ENCODE assay signal across 8 cellular contexts in genomic region chr9:89999534-90000370, GRCh38.
DNase-seq lines count a peak whose midpoint lies in the region; ATAC-seq, FAIRE-seq and TF ChIP-seq lines count a peak whose summit lies in the region.

No MANE protein-coding gene starts in this region.

- H3K4me3 ChIP-seq in coronary artery (peak overlapping the region; percentile 63), muscle layer of colon (ENCODE audit: low read depth in 1 of 2, low read length in 2 of 2) (peak overlapping the region in 1 of 2 donors; percentile 36)

- H3K4me1 ChIP-seq in muscle layer of colon (ENCODE audit: insufficient read depth, low read length): peaks cover 60% of the 10 kb centered on the region

- no peaks in the 10 kb centered on the region for H3K9me3 Mint-ChIP-seq in activated CD4-positive, alpha-beta T cell treated with anti-CD3 and anti-CD28 coated beads, Interleukin-2, amount 10 ng/mL, durations not matched to agents 24 days and 14 days

- H3K36me3 Mint-ChIP-seq in activated CD4-positive, alpha-beta T cell treated with anti-CD3 and anti-CD28 coated beads, Interleukin-2, amount 10 ng/mL, durations not matched to agents 24 days and 14 days (ENCODE audit: low read depth): no peaks in the 10 kb centered on the region

- intact Hi-C loops in activated CD4-positive, alpha-beta T cell treated with anti-CD3 and anti-CD28 coated beads, Interleukin-2, amount 10 ng/mL, durations not matched to agents 24 days and 14 days (cut with micrococcal nuclease): loop anchor here (1.0 to 5.0 kb wide), 2 partner anchors 13 to 103 kb away; no protein-coding TSS in a partner anchor

- no peaks in the 10 kb centered on the region for H3K36me3 ChIP-seq in muscle layer of colon (ENCODE audit: insufficient read depth, low read length)

- H3K9me3 ChIP-seq in muscle layer of colon (ENCODE audit: low read length): no peaks in the 10 kb centered on the region

- FAIRE-seq in GM12891 (lab: Jason Lieb, UNC): peak; percentile 92

- H3K27me3 Mint-ChIP-seq in activated CD4-positive, alpha-beta T cell treated with anti-CD3 and anti-CD28 coated beads, Interleukin-2, amount 10 ng/mL, durations not matched to agents 24 days and 14 days: no peaks in the 10 kb centered on the region

- no peak for TF ChIP-seq CTCF in coronary artery (IDR thresholded peaks at IDR 0.05)

- peak overlapping the region; percentile 6 for H3K9ac ChIP-seq in muscle layer of colon (ENCODE audit: low read length)

- TF ChIP-seq POLR2A in GM12891 (IDR thresholded peaks at IDR 0.05; ENCODE audit: low read depth, low read length): 0 out of 2 replicates have a peak, but pooled peaks have one; percentile 18

- peak overlapping the region; percentile 76 for H3K4me3 Mint-ChIP-seq in activated CD4-positive, alpha-beta T cell treated with anti-CD3 and anti-CD28 coated beads, Interleukin-2, amount 10 ng/mL, durations not matched to agents 24 days and 14 days

- H3K27me3 ChIP-seq in muscle layer of colon (ENCODE audit: control insufficient read depth in 1 of 2, insufficient read depth in 2 of 2, low read length in 2 of 2): no peaks in the 10 kb centered on the region

- DNase-seq in GM12891 (ENCODE audit: insufficient read length, low spot score) (peak; percentile 68), NCI-H1417 treated with DMSO at 0.1 percent for 48 hours (lab: John Stamatoyannopoulos, UW) (peak; percentile 75), coronary artery (ENCODE audit: low spot score) (peak; percentile 87), AML-193 (lab: John Stamatoyannopoulos, UW) (no peak)
- peak; percentile 92 for DNase-seq in activated CD4-positive, alpha-beta T cell treated with anti-CD3 and anti-CD28 coated beads, Interleukin-2, amount 10 ng/mL, durations not matched to agents 24 days and 14 days
- DNase-seq in stimulated activated naive CD4-positive, alpha-beta T cell (lab: John Stamatoyannopoulos, UW): peak in 5 of 6 experiments; percentile 5 to 35 (median 12)

- H3K27ac Mint-ChIP-seq in activated CD4-positive, alpha-beta T cell treated with anti-CD3 and anti-CD28 coated beads, Interleukin-2, amount 10 ng/mL, durations not matched to agents 24 days and 14 days: peak overlapping the region; percentile 86

- H3K27ac ChIP-seq in coronary artery (peak overlapping the region; percentile 78 to 81), muscle layer of colon (ENCODE audit: low read depth, low read length) (peak overlapping the region; percentile 93)

- peaks cover 32% of the 10 kb centered on the region for H3K4me1 Mint-ChIP-seq in activated CD4-positive, alpha-beta T cell treated with anti-CD3 and anti-CD28 coated beads, Interleukin-2, amount 10 ng/mL, durations not matched to agents 24 days and 14 days

- peak; percentile 90 for ATAC-seq in HG02588 (IDR thresholded peaks at IDR 0.05; ENCODE audit: unreplicated experiment)

TF ChIP-seq in GM12891, 5 proteins besides CTCF, POLR2A, EP300 and RAD21:
- TF ChIP-seq POLR2AphosphoS5 (IDR thresholded peaks at IDR 0.05; ENCODE audit: low read depth, low read length) (0 out of 2 replicates have a peak, but pooled peaks have one; percentile 40), PAX5 (IDR thresholded peaks at IDR 0.05; ENCODE audit: insufficient read depth, low read length, severe bottlenecking) (no peak), POU2F2 (IDR thresholded peaks at IDR 0.05; ENCODE audit: low read depth, low read length) (0 out of 2 replicates have a peak, but pooled peaks have one; percentile 7), TAF1 (IDR thresholded peaks at IDR 0.05; ENCODE audit: low read depth, low read length) (0 out of 2 replicates have a peak, but pooled peaks have one; percentile 47), SPI1 (IDR thresholded peaks at IDR 0.05; ENCODE audit: low read depth, low read length) (no peak)
TF ChIP-seq in GM12891: peak in this region for 3.

Comparison
In these comparisons a context has a peak if more than half of its experiments do, and no peak if none do; other contexts are left out.
1. DNase-seq: peak in GM12891 (single experiment), NCI-H1417 treated with DMSO at 0.1 percent for 48 hours (single experiment), activated CD4-positive, alpha-beta T cell treated with anti-CD3 and anti-CD28 coated beads, Interleukin-2, amount 10 ng/mL, durations not matched to agents 24 days and 14 days (single experiment), coronary artery (single experiment) and stimulated activated naive CD4-positive, alpha-beta T cell (5 of 6); none in AML-193 (0 of 2).